14 cellular contexts compared by ENCODE assay signal in the genomic region with DNA sequence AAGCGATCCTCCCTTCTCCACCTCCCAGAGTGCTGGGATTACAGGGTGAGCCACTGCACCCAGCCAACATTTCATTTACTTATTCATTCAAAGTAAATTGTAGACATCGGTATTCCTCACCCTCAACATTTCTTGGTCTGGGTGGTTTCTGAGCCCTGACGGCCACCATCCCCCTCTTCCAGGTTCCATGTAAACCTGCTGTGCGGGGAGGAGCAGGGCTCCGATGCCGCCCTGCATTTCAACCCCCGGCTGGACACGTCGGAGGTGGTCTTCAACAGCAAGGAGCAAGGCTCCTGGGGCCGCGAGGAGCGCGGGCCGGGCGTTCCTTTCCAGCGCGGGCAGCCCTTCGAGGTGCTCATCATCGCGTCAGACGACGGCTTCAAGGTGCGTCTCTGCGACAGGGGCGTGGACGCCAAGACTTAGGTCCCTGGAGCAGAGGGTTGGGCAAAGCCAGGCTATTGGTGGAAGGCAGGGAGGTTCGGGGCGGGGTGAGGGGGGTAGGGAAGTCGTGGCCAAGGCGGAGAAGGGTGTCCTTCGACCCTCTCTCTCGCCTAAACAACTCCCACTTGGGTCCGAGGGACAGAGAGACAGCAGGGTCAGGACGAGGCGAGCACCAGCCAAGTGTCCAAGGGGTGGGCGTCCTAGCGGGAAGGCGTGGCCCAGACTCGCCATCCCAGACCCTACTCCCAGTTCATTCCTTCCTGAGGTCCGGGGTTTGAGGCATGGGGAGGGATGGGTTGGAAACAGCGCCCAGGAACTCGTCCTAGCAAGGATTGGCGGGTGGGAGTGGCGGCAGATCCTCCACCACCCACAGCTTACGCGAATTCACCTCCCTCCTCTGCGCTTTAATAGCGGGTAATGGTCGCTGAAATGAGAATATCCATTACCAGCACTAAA. TPM values are rescaled to one million over a fixed set of nuclear protein-coding genes. Genes with fewer than 3 reads are reported as not detected.
"Had no signal": no experiment of that assay in that cellular context is flagged by ENCODE, and none has a peak within 500 bp of the region (broad histone marks: within the 10 kb centered on the region; RNA-seq: fewer than 3 reads in every experiment).

No MANE protein-coding gene starts in this region.

RNA-seq across cellular contexts. Expression of a gene that starts 1.8 kb away (rescaled TPM):
- total RNA-seq: activated B cell treated with CpG ODN at 0.5 μM for 24 hours; activated CD8-positive, alpha-beta T cell treated with anti-CD3 and anti-CD28 coated beads for 36 hours; activated T-cell treated with anti-CD3 and anti-CD28 coated beads, Interleukin-2, amount 50 U/mL, for 4 hours; adrenal gland; colonic mucosa; glomerular endothelial cell; mononuclear cell; naive thymus-derived CD4-positive, alpha-beta T cell; pancreas; renal cortical epithelial cell; SK-MEL-5; T-helper 2 cell treated with Interferon-gamma antibody and Interleukin-4, amounts not matched to agents 100 ng/mL and 5 ng/mL, for 36 hours; ureter had no signal
- polyA plus RNA-seq: naive thymus-derived CD4-positive, alpha-beta T cell had no signal

RNA-seq across cellular contexts. Expression of a gene that starts 17.4 kb away (rescaled TPM):
- total RNA-seq: activated B cell treated with CpG ODN at 0.5 μM for 24 hours; activated CD8-positive, alpha-beta T cell treated with anti-CD3 and anti-CD28 coated beads for 36 hours; activated T-cell treated with anti-CD3 and anti-CD28 coated beads, Interleukin-2, amount 50 U/mL, for 4 hours; adrenal gland; colonic mucosa; glomerular endothelial cell; mononuclear cell; naive thymus-derived CD4-positive, alpha-beta T cell; pancreas; renal cortical epithelial cell; SK-MEL-5; T-helper 2 cell treated with Interferon-gamma antibody and Interleukin-4, amounts not matched to agents 100 ng/mL and 5 ng/mL, for 36 hours; ureter had no signal
- polyA plus RNA-seq: adrenal gland; naive thymus-derived CD4-positive, alpha-beta T cell; pancreas had no signal

RNA-seq across cellular contexts. Expression of a gene that starts 22.0 kb away (rescaled TPM):
- total RNA-seq: renal cortical epithelial cell, SK-MEL-5, temporal lobe had no signal

RNA-seq across cellular contexts. Expression of a gene that starts 46.5 kb away (rescaled TPM):
- total RNA-seq: SK-MEL-5 had no signal
